1 cellular context compared by ENCODE assay signal in the genomic region with DNA sequence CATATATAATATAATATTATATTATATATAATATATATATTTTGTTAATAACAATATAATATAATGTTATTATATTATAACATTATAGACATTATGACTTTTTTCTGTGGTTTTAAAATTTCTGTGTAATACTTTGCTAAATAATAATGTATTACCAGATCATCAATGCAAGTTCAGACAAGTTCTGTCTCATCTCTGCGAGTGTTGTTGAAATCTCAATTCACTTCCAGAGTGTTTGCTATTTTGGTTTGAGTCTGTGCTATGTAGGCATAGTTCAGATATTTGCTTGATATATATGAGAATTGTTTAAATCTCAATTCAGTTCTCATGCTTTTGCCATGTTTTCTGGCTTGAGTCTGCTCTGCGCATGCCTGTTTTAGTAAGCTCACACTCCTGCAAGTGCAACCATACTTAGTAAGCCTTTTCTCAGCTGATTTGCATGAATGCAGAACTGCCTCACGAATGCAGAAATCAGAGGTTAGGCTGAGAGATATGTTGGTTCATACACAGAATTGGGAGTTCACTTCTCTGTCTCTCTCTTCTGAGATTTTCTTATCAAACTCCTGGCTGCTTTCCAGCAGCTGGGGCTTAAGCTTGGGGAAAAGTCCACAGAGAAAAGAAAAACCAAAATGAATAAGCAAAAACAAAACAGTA.
TF ChIP-seq lines count a peak whose summit lies in the region.

No MANE protein-coding gene starts in this region.

TF ChIP-seq in GM23338, 12 proteins besides CTCF, POLR2A, EP300 and RAD21:
- no peak for TF ChIP-seq ZNF114 (CRISPR knock-in tag; IDR thresholded peaks at IDR 0.05)
- no peak for TF ChIP-seq JUNB (IDR thresholded peaks at IDR 0.05; ENCODE audit: unreplicated experiment)
- TF ChIP-seq NANOG (IDR thresholded peaks at IDR 0.05; ENCODE audit: borderline replicate concordance), result no peak
- no peak for TF ChIP-seq REST (IDR thresholded peaks at IDR 0.05; ENCODE audit: unreplicated experiment)
- TF ChIP-seq ZNF331 (CRISPR knock-in tag; IDR thresholded peaks at IDR 0.05; ENCODE audit: low read depth), result no peak
- TF ChIP-seq EZH2 (IDR thresholded peaks at IDR 0.05; ENCODE audit: low read depth, unreplicated experiment), result no peak
- TF ChIP-seq POLR2AphosphoS5 (IDR thresholded peaks at IDR 0.05; ENCODE audit: low read depth), result no peak
- TF ChIP-seq ETS1 (IDR thresholded peaks at IDR 0.05), result no peak
- no peak for TF ChIP-seq CREB1 (CRISPR knock-in tag; IDR thresholded peaks at IDR 0.05; ENCODE audit: low read depth)
- no peak for TF ChIP-seq STAT1 (IDR thresholded peaks at IDR 0.05; ENCODE audit: unreplicated experiment)
- no peak for TF ChIP-seq EZH2phosphoT487 (IDR thresholded peaks at IDR 0.05; ENCODE audit: unreplicated experiment)
- TF ChIP-seq, protein P1, sequence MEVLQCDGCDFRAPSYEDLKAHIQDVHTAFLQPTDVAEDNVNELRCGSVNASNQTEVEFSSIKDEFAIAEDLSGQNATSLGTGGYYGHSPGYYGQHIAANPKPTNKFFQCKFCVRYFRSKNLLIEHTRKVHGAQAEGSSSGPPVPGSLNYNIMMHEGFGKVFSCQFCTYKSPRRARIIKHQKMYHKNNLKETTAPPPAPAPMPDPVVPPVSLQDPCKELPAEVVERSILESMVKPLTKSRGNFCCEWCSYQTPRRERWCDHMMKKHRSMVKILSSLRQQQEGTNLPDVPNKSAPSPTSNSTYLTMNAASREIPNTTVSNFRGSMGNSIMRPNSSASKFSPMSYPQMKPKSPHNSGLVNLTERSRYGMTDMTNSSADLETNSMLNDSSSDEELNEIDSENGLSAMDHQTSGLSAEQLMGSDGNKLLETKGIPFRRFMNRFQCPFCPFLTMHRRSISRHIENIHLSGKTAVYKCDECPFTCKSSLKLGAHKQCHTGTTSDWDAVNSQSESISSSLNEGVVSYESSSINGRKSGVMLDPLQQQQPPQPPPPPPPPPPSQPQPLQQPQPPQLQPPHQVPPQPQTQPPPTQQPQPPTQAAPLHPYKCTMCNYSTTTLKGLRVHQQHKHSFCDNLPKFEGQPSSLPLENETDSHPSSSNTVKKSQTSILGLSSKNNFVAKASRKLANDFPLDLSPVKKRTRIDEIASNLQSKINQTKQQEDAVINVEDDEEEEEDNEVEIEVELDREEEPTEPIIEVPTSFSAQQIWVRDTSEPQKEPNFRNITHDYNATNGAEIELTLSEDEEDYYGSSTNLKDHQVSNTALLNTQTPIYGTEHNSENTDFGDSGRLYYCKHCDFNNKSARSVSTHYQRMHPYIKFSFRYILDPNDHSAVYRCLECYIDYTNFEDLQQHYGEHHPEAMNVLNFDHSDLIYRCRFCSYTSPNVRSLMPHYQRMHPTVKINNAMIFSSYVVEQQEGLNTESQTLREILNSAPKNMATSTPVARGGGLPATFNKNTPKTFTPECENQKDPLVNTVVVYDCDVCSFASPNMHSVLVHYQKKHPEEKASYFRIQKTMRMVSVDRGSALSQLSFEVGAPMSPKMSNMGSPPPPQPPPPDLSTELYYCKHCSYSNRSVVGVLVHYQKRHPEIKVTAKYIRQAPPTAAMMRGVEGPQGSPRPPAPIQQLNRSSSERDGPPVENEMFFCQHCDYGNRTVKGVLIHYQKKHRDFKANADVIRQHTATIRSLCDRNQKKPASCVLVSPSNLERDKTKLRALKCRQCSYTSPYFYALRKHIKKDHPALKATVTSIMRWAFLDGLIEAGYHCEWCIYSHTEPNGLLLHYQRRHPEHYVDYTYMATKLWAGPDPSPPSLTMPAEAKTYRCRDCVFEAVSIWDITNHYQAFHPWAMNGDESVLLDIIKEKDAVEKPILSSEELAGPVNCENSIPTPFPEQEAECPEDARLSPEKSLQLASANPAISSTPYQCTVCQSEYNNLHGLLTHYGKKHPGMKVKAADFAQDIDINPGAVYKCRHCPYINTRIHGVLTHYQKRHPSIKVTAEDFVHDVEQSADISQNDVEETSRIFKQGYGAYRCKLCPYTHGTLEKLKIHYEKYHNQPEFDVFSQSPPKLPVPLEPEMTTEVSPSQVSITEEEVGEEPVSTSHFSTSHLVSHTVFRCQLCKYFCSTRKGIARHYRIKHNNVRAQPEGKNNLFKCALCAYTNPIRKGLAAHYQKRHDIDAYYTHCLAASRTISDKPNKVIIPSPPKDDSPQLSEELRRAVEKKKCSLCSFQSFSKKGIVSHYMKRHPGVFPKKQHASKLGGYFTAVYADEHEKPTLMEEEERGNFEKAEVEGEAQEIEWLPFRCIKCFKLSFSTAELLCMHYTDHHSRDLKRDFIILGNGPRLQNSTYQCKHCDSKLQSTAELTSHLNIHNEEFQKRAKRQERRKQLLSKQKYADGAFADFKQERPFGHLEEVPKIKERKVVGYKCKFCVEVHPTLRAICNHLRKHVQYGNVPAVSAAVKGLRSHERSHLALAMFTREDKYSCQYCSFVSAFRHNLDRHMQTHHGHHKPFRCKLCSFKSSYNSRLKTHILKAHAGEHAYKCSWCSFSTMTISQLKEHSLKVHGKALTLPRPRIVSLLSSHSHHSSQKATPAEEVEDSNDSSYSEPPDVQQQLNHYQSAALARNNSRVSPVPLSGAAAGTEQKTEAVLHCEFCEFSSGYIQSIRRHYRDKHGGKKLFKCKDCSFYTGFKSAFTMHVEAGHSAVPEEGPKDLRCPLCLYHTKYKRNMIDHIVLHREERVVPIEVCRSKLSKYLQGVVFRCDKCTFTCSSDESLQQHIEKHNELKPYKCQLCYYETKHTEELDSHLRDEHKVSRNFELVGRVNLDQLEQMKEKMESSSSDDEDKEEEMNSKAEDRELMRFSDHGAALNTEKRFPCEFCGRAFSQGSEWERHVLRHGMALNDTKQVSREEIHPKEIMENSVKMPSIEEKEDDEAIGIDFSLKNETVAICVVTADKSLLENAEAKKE (CRISPR knock-in tag; IDR thresholded peaks at IDR 0.05), result no peak
TF ChIP-seq in GM23338: peak in this region for 0.
